Comparison of ENCODE assay signal across 2 cellular contexts in the genomic region with DNA sequence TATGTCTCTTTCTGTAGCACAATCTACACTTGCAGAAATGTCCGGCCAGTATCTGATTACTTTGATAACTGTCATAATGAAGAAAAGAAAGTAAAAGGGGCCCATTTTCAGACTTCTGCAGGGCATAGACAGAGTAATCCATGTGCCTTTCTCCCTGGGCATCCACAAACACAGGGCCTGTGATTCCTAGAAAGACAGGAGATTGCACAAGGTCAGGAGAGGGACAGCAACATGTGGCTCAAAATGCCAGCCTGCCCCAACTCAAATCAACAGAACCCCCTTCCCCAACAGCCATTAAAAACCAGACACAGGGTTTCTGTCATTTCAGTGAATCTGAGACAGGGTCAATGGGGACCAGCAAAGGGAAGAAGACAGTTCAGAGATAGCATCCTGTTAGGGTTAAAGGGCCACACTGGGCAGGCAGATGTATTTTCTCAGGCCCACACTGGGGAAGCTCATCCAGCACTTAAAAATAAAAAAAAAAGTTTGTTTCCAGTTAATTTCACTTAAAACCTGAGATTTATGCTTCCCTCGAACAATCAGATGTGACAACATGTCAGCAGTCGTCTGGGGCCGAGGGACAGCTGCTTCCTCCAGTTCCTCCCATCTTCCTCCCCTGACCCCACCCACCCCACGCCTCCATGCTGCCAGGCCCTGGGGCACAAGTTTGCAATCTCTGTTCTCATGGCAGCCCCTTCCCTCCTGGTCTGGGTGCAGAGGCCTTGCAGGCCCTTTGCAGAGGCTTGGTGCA.
A peak's percentile ranks its signal among the peaks of the same experiment; 100 is the strongest.
TF ChIP-seq lines count a peak whose summit lies in the region.

No MANE protein-coding gene starts in this region.

TF ChIP-seq in HCT116, 20 proteins besides CTCF, POLR2A, EP300 and RAD21 (continued from another document):
- TF ChIP-seq, protein P1, sequence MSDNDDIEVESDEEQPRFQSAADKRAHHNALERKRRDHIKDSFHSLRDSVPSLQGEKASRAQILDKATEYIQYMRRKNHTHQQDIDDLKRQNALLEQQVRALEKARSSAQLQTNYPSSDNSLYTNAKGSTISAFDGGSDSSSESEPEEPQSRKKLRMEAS (IDR thresholded peaks at IDR 0.05): no peak
- TF ChIP-seq ZNF274 (IDR thresholded peaks at IDR 0.05; ENCODE audit: low read depth, low read length) (no peak), ZFX (IDR thresholded peaks at IDR 0.05) (0 out of 2 replicates have a peak, but pooled peaks have one; percentile 19)

TF ChIP-seq in endothelial cell of umbilical vein, 7 proteins besides CTCF, POLR2A, EP300 and RAD21 (continued from another document):
- TF ChIP-seq JUN (IDR thresholded peaks at IDR 0.05; ENCODE audit: borderline replicate concordance, insufficient read depth, insufficient read length, low read depth) (no peak), POLR2AphosphoS5 (IDR thresholded peaks at IDR 0.05; ENCODE audit: insufficient read depth, low read depth, low read length) (no peak), FOS (IDR thresholded peaks at IDR 0.05; ENCODE audit: borderline replicate concordance, insufficient read depth, low read length) (no peak), EZH2 (IDR thresholded peaks at IDR 0.05; ENCODE audit: borderline replicate concordance, low read depth, low read length, severe bottlenecking) (no peak), GATA2 (IDR thresholded peaks at IDR 0.05; ENCODE audit: insufficient read depth, insufficient read length, low read depth, low read length) (no peak)
